In the genomic region with DNA sequence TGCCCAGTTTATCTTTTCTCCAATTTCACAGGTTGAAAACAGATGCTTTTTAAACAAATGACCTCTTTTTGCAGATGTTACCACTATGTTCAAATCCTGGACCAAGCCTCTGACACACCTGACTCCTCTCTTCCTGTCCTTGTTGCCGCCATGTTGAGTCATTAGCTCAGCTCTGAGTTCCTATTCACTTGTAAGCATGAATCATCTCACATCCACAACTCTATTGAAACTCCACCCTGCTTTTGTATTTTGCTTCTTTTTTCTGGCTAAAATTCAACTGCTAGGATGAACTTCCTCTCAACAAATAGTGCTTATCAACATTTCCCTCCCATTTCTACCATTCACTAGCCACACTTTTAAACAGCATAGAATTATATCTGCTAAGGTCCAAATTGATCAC, we compare ENCODE assay signal across 8 cellular contexts. TPM values are rescaled to one million over a fixed set of nuclear protein-coding genes. Genes with fewer than 3 reads are reported as not detected.
DNase-seq lines count a peak whose midpoint lies in the region; FAIRE-seq and TF ChIP-seq lines count a peak whose summit lies in the region.

No MANE protein-coding gene starts in this region.

- peak; percentile 80 for FAIRE-seq in RCC 7860 (lab: Jason Lieb, UNC)

- DNase-seq in DMS53 (lab: John Stamatoyannopoulos, UW) (peak; percentile 59), RCC 7860 (ENCODE audit: low spot score) (peak; percentile 70), brain microvascular endothelial cell (peak; percentile 80), C1 segment of cervical spinal cord (lab: John Stamatoyannopoulos, UW) (no peak), SHP77 treated with DMSO at 0.1 percent for 48 hours (lab: John Stamatoyannopoulos, UW) (no peak), epidermal melanocyte (ENCODE audit: insufficient read length, low spot score) (no peak)

- WGBS in mesodermal cell (ENCODE audit: insufficient coverage in 2 of 2), 2 experiments = 100% methylated on average over 1 of the region's 1 CpG
- WGBS in thymus = 96% methylated on average over 1 of the region's 1 CpG

- H3K27ac ChIP-seq in brain microvascular endothelial cell (peak overlapping the region; percentile 77), mesodermal cell (ENCODE audit: low read depth, low read length, severe bottlenecking) (peak overlapping the region; percentile 80), thymus (ENCODE audit: low read depth) (peak overlapping the region; percentile 26)

- peak overlapping the region; percentile 18 for H3K4me3 ChIP-seq in brain microvascular endothelial cell (ENCODE audit: low read depth, low read length)
- no peak overlapping the region for H3K4me3 ChIP-seq in mesodermal cell (ENCODE audit: extremely low read depth, insufficient read depth, low read length, poor library complexity, severe bottlenecking)
- H3K4me3 ChIP-seq in thymus (ENCODE audit: low read length) = no peak overlapping the region

- H3K9me3 ChIP-seq in mesodermal cell (ENCODE audit: control insufficient read depth, low read length) (no peaks in the 10 kb centered on the region), thymus (ENCODE audit: control insufficient read depth) (no peaks in the 10 kb centered on the region)

- H3K4me1 ChIP-seq in mesodermal cell (ENCODE audit: control insufficient read depth, insufficient read depth, low read length, poor library complexity, severe bottlenecking) (peaks cover 23% of the 10 kb centered on the region), thymus (ENCODE audit: control insufficient read depth, insufficient read depth, low read length) (peaks cover 27% of the 10 kb centered on the region)

- H3K36me3 ChIP-seq in brain microvascular endothelial cell (replicated peaks) (peaks cover 18% of the 10 kb centered on the region), mesodermal cell (ENCODE audit: control insufficient read depth, insufficient read depth, low read length) (peaks cover 53% of the 10 kb centered on the region), thymus (ENCODE audit: control insufficient read depth, insufficient read depth) (peaks cover 13% of the 10 kb centered on the region)

- in situ Hi-C loops in brain microvascular endothelial cell (cut with HindIII; ENCODE audit: low pct_ligation_motif_present, low sequenced_read_pairs) = no loop called here

- TF ChIP-seq CTCF in brain microvascular endothelial cell (IDR thresholded peaks at IDR 0.05; ENCODE audit: low read depth, low read length, missing control alignments) = no peak

- H3K27me3 ChIP-seq in brain microvascular endothelial cell (replicated peaks) (no peaks in the 10 kb centered on the region), thymus (ENCODE audit: control insufficient read depth, insufficient read depth) (no peaks in the 10 kb centered on the region)

RNA-seq across cellular contexts. Expression of a gene that starts 4.1 kb away (rescaled TPM):
- 31.7 TPM for polyA plus RNA-seq in mesodermal cell (2013, experiment 1 of 2)
- polyA plus RNA-seq in mesodermal cell (2013, experiment 2 of 2) = 28.9 TPM
- polyA plus RNA-seq in thymus = 27.8 TPM

RNA-seq across cellular contexts. Expression of a gene that starts 9.1 kb away (rescaled TPM):
- polyA plus RNA-seq in mesodermal cell (2013, experiment 1 of 2) = 44.4 TPM
- 39.6 TPM for polyA plus RNA-seq in mesodermal cell (2013, experiment 2 of 2)
- 16.2 TPM for polyA plus RNA-seq in thymus

RNA-seq across cellular contexts. Expression of a gene that starts 14.8 kb away (rescaled TPM):
- polyA plus RNA-seq in mesodermal cell (2013, experiment 1 of 2) = 80.7 TPM
- 74.0 TPM for polyA plus RNA-seq in mesodermal cell (2013, experiment 2 of 2)
- polyA plus RNA-seq in thymus = 38.9 TPM

RNA-seq across cellular contexts. Expression of a gene that starts 40.2 kb away (rescaled TPM):
- 32.2 TPM for polyA plus RNA-seq in mesodermal cell (2013, experiment 1 of 2)
- polyA plus RNA-seq in mesodermal cell (2013, experiment 2 of 2) = 29.5 TPM
- 41.1 TPM for polyA plus RNA-seq in thymus

RNA-seq across cellular contexts. Expression of a gene that starts 40.4 kb away (rescaled TPM):
- polyA plus RNA-seq in mesodermal cell (2013, experiment 1 of 2) = 4.5 TPM
- polyA plus RNA-seq in mesodermal cell (2013, experiment 2 of 2) = 2.7 TPM
- 0.73 TPM for polyA plus RNA-seq in thymus

Comparison
In these comparisons a context has a peak if more than half of its experiments do, and no peak if none do; other contexts are left out.
1. DNase-seq: peak in DMS53 (single experiment), RCC 7860 (single experiment) and brain microvascular endothelial cell (single experiment); none in C1 segment of cervical spinal cord (0 of 14), SHP77 treated with DMSO at 0.1 percent for 48 hours (single experiment) and epidermal melanocyte (single experiment).
2. H3K27ac ChIP-seq: peak in every context shown above with its lines; median percentile 80 in mesodermal cell; 77 in brain microvascular endothelial cell; 26 in thymus.